ENCODE assay signal across 17 cellular contexts in genomic region chr2:186181625-186182024, GRCh38.
DNase-seq lines count a peak whose midpoint lies in the region; ATAC-seq and TF ChIP-seq lines count a peak whose summit lies in the region.
"Had no signal": no experiment of that assay in that cellular context is flagged by ENCODE, and none has a peak within 500 bp of the region (broad histone marks: within the 10 kb centered on the region; RNA-seq: fewer than 3 reads in every experiment).

No MANE protein-coding gene starts in this region.

- no peaks in the 10 kb centered on the region for H3K9me3 ChIP-seq in liver (ENCODE audit: control insufficient read depth in 4 of 4, low read length in 3 of 4)
- H3K9me3 ChIP-seq: Caco-2 had no signal

- peak; percentile 31 to 63 for TF ChIP-seq RAD21 in liver (IDR thresholded peaks at IDR 0.05)

- H3K4me3 Mint-ChIP-seq in activated naive CD4-positive, alpha-beta T cell treated with anti-CD3 and anti-CD28 coated beads for 36 hours, result no peak overlapping the region
- H3K4me3 Mint-ChIP-seq: CD8-positive, alpha-beta memory T cell; GM23338 had no signal

- H3K27me3 Mint-ChIP-seq in activated naive CD4-positive, alpha-beta T cell treated with anti-CD3 and anti-CD28 coated beads for 36 hours (ENCODE audit: low read depth), result no peaks in the 10 kb centered on the region
- H3K27me3 Mint-ChIP-seq: CD8-positive, alpha-beta memory T cell had no signal

- DNase-seq in HuH-7 (ENCODE audit: low spot score), result peak; percentile 5
- DNase-seq in amniotic epithelial cell (ENCODE audit: low read depth), result peak; percentile 2
- peak; percentile 2 for DNase-seq in fibroblast of gingiva (ENCODE audit: low read depth)
- DNase-seq in epidermal melanocyte (ENCODE audit: insufficient read length, low spot score), result no peak
- no peak for DNase-seq in activated gamma-delta T cell (lab: John Stamatoyannopoulos, UW)
- DNase-seq in activated naive CD4-positive, alpha-beta T cell treated with anti-CD3 and anti-CD28 coated beads for 36 hours, result no peak
- DNase-seq: 8988T; AML-193; Caco-2; CD8-positive, alpha-beta memory T cell; DMS53; GF-D8; H7 had no signal

- H3K9ac ChIP-seq in liver (ENCODE audit: low read depth in 1 of 2, low read length in 2 of 2), result no peak overlapping the region
- H3K9ac ChIP-seq: BLaER1 had no signal

- H3K36me3 Mint-ChIP-seq in activated naive CD4-positive, alpha-beta T cell treated with anti-CD3 and anti-CD28 coated beads for 36 hours (ENCODE audit: low read depth), result peaks cover 5% of the 10 kb centered on the region

- H3K4me3 ChIP-seq in liver (ENCODE audit: low read depth in 1 of 3, low read length in 3 of 3), result no peak overlapping the region
- H3K4me3 ChIP-seq: BLaER1, GM23338 had no signal

- TF ChIP-seq CTCF in liver (IDR thresholded peaks at IDR 0.05; ENCODE audit: low read depth, low read length, missing input control), result no peak

- CTCF ChIA-PET in activated naive CD4-positive, alpha-beta T cell treated with anti-CD3 and anti-CD28 coated beads for 36 hours (lab: Charles Lee), result no interaction called here

- intact Hi-C loops in activated naive CD4-positive, alpha-beta T cell treated with anti-CD3 and anti-CD28 coated beads for 36 hours (cut with micrococcal nuclease), result no loop called here

- H3K27me3 ChIP-seq in liver (ENCODE audit: control insufficient read depth in 4 of 4, insufficient read depth in 4 of 4, low read length in 3 of 4), result no peaks in the 10 kb centered on the region
- H3K27me3 ChIP-seq: BLaER1 had no signal

- no peak overlapping the region for H3K27ac ChIP-seq in liver (ENCODE audit: low read depth in 1 of 2, low read length in 2 of 2)
- H3K27ac ChIP-seq: BLaER1 had no signal

- H3K27ac Mint-ChIP-seq in activated naive CD4-positive, alpha-beta T cell treated with anti-CD3 and anti-CD28 coated beads for 36 hours, result no peak overlapping the region
- H3K27ac Mint-ChIP-seq: CD8-positive, alpha-beta memory T cell; GM23338 had no signal

- H3K4me1 ChIP-seq in liver (ENCODE audit: control insufficient read depth in 4 of 4, insufficient read depth in 4 of 4, low read length in 3 of 4), result no peaks in the 10 kb centered on the region
- H3K4me1 ChIP-seq: BLaER1, Caco-2 had no signal

- 49% methylated on average over 1 of the region's 1 CpG for WGBS in liver

- no peaks in the 10 kb centered on the region for H3K36me3 ChIP-seq in liver (ENCODE audit: control insufficient read depth in 4 of 4, insufficient read depth in 3 of 4, low read depth in 1 of 4, low read length in 3 of 4)
- H3K36me3 ChIP-seq: BLaER1 had no signal

- H3K9me3 Mint-ChIP-seq in activated naive CD4-positive, alpha-beta T cell treated with anti-CD3 and anti-CD28 coated beads for 36 hours, result no peaks in the 10 kb centered on the region

- ATAC-seq in HG03280 (IDR thresholded peaks at IDR 0.05; ENCODE audit: unreplicated experiment), result no peak
- ATAC-seq: GM23338 had no signal

- no peaks in the 10 kb centered on the region for H3K4me1 Mint-ChIP-seq in activated naive CD4-positive, alpha-beta T cell treated with anti-CD3 and anti-CD28 coated beads for 36 hours (ENCODE audit: low read depth)
- H3K4me1 Mint-ChIP-seq: CD8-positive, alpha-beta memory T cell; GM23338 had no signal

TF ChIP-seq in liver, 16 proteins besides CTCF, POLR2A, EP300 and RAD21:
- TF ChIP-seq YY1 (IDR thresholded peaks at IDR 0.05) (peak; percentile 29), MAX (IDR thresholded peaks at IDR 0.05) (no peak), JUND (IDR thresholded peaks at IDR 0.05) (peak; percentile 98 to 99), TAF1 (conservative IDR thresholded peaks at IDR 0.05) (no peak), GABPA (IDR thresholded peaks at IDR 0.05 in 1 of 2, conservative IDR thresholded peaks at IDR 0.05 in 1 of 2) (no peak), FOXA2 (IDR thresholded peaks at IDR 0.05) (peak; percentile 91), RXRA (IDR thresholded peaks at IDR 0.05) (peak in 1 of 2 donors; percentile 56), HNF4A (conservative IDR thresholded peaks at IDR 0.05) (peak; percentile 82 to 86), ATF3 (IDR thresholded peaks at IDR 0.05) (peak; percentile 97), SP1 (IDR thresholded peaks at IDR 0.05) (peak; percentile 87), FOXA1 (IDR thresholded peaks at IDR 0.05) (peak; percentile 90), EGR1 (IDR thresholded peaks at IDR 0.05; ENCODE audit: low read depth in 2 of 2) (peak; percentile 75 to 92), NR2F2 (IDR thresholded peaks at IDR 0.05) (no peak), ZBTB33 (IDR thresholded peaks at IDR 0.05) (no peak), HNF4G (IDR thresholded peaks at IDR 0.05) (peak; percentile 67)
- TF ChIP-seq, protein P1, sequence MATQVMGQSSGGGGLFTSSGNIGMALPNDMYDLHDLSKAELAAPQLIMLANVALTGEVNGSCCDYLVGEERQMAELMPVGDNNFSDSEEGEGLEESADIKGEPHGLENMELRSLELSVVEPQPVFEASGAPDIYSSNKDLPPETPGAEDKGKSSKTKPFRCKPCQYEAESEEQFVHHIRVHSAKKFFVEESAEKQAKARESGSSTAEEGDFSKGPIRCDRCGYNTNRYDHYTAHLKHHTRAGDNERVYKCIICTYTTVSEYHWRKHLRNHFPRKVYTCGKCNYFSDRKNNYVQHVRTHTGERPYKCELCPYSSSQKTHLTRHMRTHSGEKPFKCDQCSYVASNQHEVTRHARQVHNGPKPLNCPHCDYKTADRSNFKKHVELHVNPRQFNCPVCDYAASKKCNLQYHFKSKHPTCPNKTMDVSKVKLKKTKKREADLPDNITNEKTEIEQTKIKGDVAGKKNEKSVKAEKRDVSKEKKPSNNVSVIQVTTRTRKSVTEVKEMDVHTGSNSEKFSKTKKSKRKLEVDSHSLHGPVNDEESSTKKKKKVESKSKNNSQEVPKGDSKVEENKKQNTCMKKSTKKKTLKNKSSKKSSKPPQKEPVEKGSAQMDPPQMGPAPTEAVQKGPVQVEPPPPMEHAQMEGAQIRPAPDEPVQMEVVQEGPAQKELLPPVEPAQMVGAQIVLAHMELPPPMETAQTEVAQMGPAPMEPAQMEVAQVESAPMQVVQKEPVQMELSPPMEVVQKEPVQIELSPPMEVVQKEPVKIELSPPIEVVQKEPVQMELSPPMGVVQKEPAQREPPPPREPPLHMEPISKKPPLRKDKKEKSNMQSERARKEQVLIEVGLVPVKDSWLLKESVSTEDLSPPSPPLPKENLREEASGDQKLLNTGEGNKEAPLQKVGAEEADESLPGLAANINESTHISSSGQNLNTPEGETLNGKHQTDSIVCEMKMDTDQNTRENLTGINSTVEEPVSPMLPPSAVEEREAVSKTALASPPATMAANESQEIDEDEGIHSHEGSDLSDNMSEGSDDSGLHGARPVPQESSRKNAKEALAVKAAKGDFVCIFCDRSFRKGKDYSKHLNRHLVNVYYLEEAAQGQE (IDR thresholded peaks at IDR 0.05), result peak; percentile 31
TF ChIP-seq in liver: peak in this region for 11.

Comparison
In these comparisons a context has a peak if more than half of its experiments do, and no peak if none do; other contexts are left out.
1. DNase-seq: peak in HuH-7 (single experiment), amniotic epithelial cell (single experiment) and fibroblast of gingiva (single experiment); none in epidermal melanocyte (single experiment), activated gamma-delta T cell (single experiment) and activated naive CD4-positive, alpha-beta T cell treated with anti-CD3 and anti-CD28 coated beads for 36 hours (single experiment).